Comparison of ENCODE assay signal across 23 cellular contexts in genomic region chr1:54931275-54931805, GRCh38. TPM values are rescaled to one million over a fixed set of nuclear protein-coding genes. Genes with fewer than 3 reads are reported as not detected.
DNase-seq lines count a peak whose midpoint lies in the region; TF ChIP-seq lines count a peak whose summit lies in the region.
"Had no signal": no experiment of that assay in that cellular context is flagged by ENCODE, and none has a peak within 500 bp of the region (broad histone marks: within the 10 kb centered on the region; RNA-seq: fewer than 3 reads in every experiment).

No MANE protein-coding gene starts in this region.

- no peak for TF ChIP-seq RAD21 in SK-N-SH (IDR thresholded peaks at IDR 0.05; ENCODE audit: low read length)

- TF ChIP-seq EP300 in SK-N-SH (IDR thresholded peaks at IDR 0.05; ENCODE audit: borderline replicate concordance in 1 of 2, low read depth in 1 of 2, low read length in 1 of 2): no peak

- H3K27me3 ChIP-seq in SK-N-SH (ENCODE audit: insufficient read depth) (no peaks in the 10 kb centered on the region), osteoblast (ENCODE audit: insufficient read depth, low read length) (no peaks in the 10 kb centered on the region), skeletal muscle tissue (ENCODE audit: control insufficient read depth in 3 of 3, insufficient read depth in 3 of 3, low read length in 3 of 3) (no peaks in the 10 kb centered on the region), endodermal cell (ENCODE audit: control insufficient read depth, insufficient read depth, low read length, poor library complexity, severe bottlenecking) (no peaks in the 10 kb centered on the region)
- H3K27me3 ChIP-seq: BE2C; BLaER1 treated with 17β-estradiol and CSF1 and Interleukin-3, amounts not matched to agents 10 nM and 100 nM had no signal

- H2AFZ ChIP-seq in SK-N-SH (ENCODE audit: low read depth) (peak overlapping the region; percentile 32; the same call in 1 of the 2 replicates), osteoblast (ENCODE audit: low read length) (no peak overlapping the region)
- H2AFZ ChIP-seq: GM23338 had no signal

- H3K4me2 ChIP-seq in SK-N-SH (no peak overlapping the region), osteoblast (ENCODE audit: insufficient read depth, low read length) (no peak overlapping the region)
- H3K4me2 ChIP-seq: A549; BLaER1 treated with 17β-estradiol and CSF1 and Interleukin-3, amounts not matched to agents 10 nM and 100 nM; GM23338 had no signal

- H3F3A ChIP-seq in SK-N-SH (replicated peaks; ENCODE audit: insufficient read depth): peaks cover 16% of the 10 kb centered on the region

- peaks cover 7% of the 10 kb centered on the region for H3K36me3 Mint-ChIP-seq in endodermal cell (ENCODE audit: low read depth)
- H3K36me3 Mint-ChIP-seq: CD14-positive monocyte; CD8-positive, alpha-beta memory T cell had no signal

- no peak overlapping the region for H3K27ac Mint-ChIP-seq in endodermal cell
- H3K27ac Mint-ChIP-seq: CD14-positive monocyte; CD4-positive, alpha-beta T cell; CD8-positive, alpha-beta memory T cell; GM23338; H9 had no signal

- H3K4me1 Mint-ChIP-seq in endodermal cell: peaks cover 4% of the 10 kb centered on the region
- H3K4me1 Mint-ChIP-seq: CD14-positive monocyte; CD8-positive, alpha-beta memory T cell; GM23338; H9 had no signal

- peaks cover 33% of the 10 kb centered on the region for H3K9me3 Mint-ChIP-seq in endodermal cell

- H3K4me1 ChIP-seq in SK-N-SH (ENCODE audit: control insufficient read depth in 1 of 2, insufficient read depth in 2 of 2, low read depth in 1 of 2, low read length in 1 of 2) (peaks cover 0 to 32% of the 10 kb centered on the region in 2 experiments; a peak in 3 of 4 replicates), osteoblast (ENCODE audit: insufficient read depth, low read length) (peaks cover 22% of the 10 kb centered on the region), skeletal muscle tissue (ENCODE audit: control insufficient read depth in 3 of 3, insufficient read depth in 3 of 3, low read length in 3 of 3) (peaks cover 28 to 41% (median 37%) of the 10 kb centered on the region in 3 donors), endodermal cell (ENCODE audit: control insufficient read depth, insufficient read depth, low read length) (no peaks in the 10 kb centered on the region)
- H3K4me1 ChIP-seq: BE2C had no signal

- H3K4me3 Mint-ChIP-seq in endodermal cell: no peak overlapping the region
- H3K4me3 Mint-ChIP-seq: CD14-positive monocyte; CD4-positive, alpha-beta T cell; CD8-positive, alpha-beta memory T cell; GM23338; H9 had no signal

- H3K27ac ChIP-seq in SK-N-SH (ENCODE audit: low read depth in 2 of 2, low read length in 1 of 2) (peak overlapping the region in 1 of 2 experiments; percentile 43; a peak in 1 of 4 replicates), osteoblast (ENCODE audit: low read depth, low read length) (no peak overlapping the region), skeletal muscle tissue (ENCODE audit: low read depth, low read length) (peak overlapping the region; percentile 11), endodermal cell (ENCODE audit: low read depth, low read length) (no peak overlapping the region)
- H3K27ac ChIP-seq: A549; BLaER1 treated with 17β-estradiol and CSF1 and Interleukin-3, amounts not matched to agents 10 nM and 100 nM had no signal

- H3K36me3 ChIP-seq in SK-N-SH (replicated peaks in 1 of 2; ENCODE audit: control insufficient read depth in 1 of 2, insufficient read depth in 2 of 2, low read length in 1 of 2) (no peaks in the 10 kb centered on the region), osteoblast (ENCODE audit: insufficient read depth, low read length) (no peaks in the 10 kb centered on the region), skeletal muscle tissue (ENCODE audit: control insufficient read depth in 3 of 3, insufficient read depth in 3 of 3, low read length in 3 of 3) (no peaks in the 10 kb centered on the region), endodermal cell (ENCODE audit: control insufficient read depth, insufficient read depth, low read length) (no peaks in the 10 kb centered on the region)
- H3K36me3 ChIP-seq: BE2C; BLaER1 treated with 17β-estradiol and CSF1 and Interleukin-3, amounts not matched to agents 10 nM and 100 nM had no signal

- DNase-seq in SK-N-SH (no peak), fibroblast of peridontal ligament (ENCODE audit: extremely low read depth) (peak; percentile 61), osteoblast (ENCODE audit: insufficient read length, low spot score, missing footprints) (peak; percentile 42), iPS-NIHi11 (ENCODE audit: low spot score) (no peak), medulla oblongata (ENCODE audit: extremely low spot score) (no peak), endodermal cell (no peak)
- DNase-seq: 8988T; ACHN; AML-193; BE2C; CD4-positive, alpha-beta T cell; CD8-positive, alpha-beta memory T cell; DMS53; DMS79 treated with DMSO at 0.1 percent for 48 hours; GF-D8; H9 had no signal

- H3K79me2 ChIP-seq in SK-N-SH (ENCODE audit: insufficient read depth): no peaks in the 10 kb centered on the region
- H3K79me2 ChIP-seq in osteoblast (ENCODE audit: insufficient read depth, low read length): no peaks in the 10 kb centered on the region

- no peaks in the 10 kb centered on the region for H3K9me2 ChIP-seq in SK-N-SH

- H3K9ac ChIP-seq in SK-N-SH (no peak overlapping the region), skeletal muscle tissue (ENCODE audit: low read depth in 1 of 3, low read length in 3 of 3) (peak overlapping the region in 1 of 3 donors; percentile 28), endodermal cell (ENCODE audit: extremely low read depth, low read length, poor library complexity, severe bottlenecking) (no peak overlapping the region)
- H3K9ac ChIP-seq: BLaER1 treated with 17β-estradiol and CSF1 and Interleukin-3, amounts not matched to agents 10 nM and 100 nM had no signal

- H3K27me3 Mint-ChIP-seq in endodermal cell (ENCODE audit: insufficient read depth): peaks cover 4% of the 10 kb centered on the region

- H4K20me1 ChIP-seq in SK-N-SH (ENCODE audit: insufficient read depth) (no peaks in the 10 kb centered on the region), osteoblast (ENCODE audit: insufficient read depth, low read length) (no peaks in the 10 kb centered on the region)
- H4K20me1 ChIP-seq: BLaER1 treated with 17β-estradiol and CSF1 and Interleukin-3, amounts not matched to agents 10 nM and 100 nM had no signal

- no peaks in the 10 kb centered on the region for H3K9me3 ChIP-seq in SK-N-SH
- no peaks in the 10 kb centered on the region for H3K9me3 ChIP-seq in osteoblast (ENCODE audit: low read depth, low read length)
- H3K9me3 ChIP-seq in skeletal muscle tissue (ENCODE audit: control insufficient read depth in 3 of 3, low read length in 3 of 3): no peaks in the 10 kb centered on the region
- peaks cover 36% of the 10 kb centered on the region for H3K9me3 ChIP-seq in endodermal cell (ENCODE audit: control insufficient read depth, low read length)
- H3K9me3 ChIP-seq: BE2C had no signal

- 11% methylated on average over 1 of the region's 1 CpG for WGBS in SK-N-SH (ENCODE audit: low lambda C conversion rate)
- 97 to 100% methylated on average over 1 of the region's 1 CpG for WGBS in endodermal cell (ENCODE audit: insufficient coverage in 1 of 2, insufficient read length in 1 of 2), 2 experiments

- POLR2A ChIA-PET in SK-N-SH (lab: Yijun Ruan, JAX): no interaction called here

- TF ChIP-seq CTCF in SK-N-SH (IDR thresholded peaks at IDR 0.05): no peak
- TF ChIP-seq CTCF in osteoblast (IDR thresholded peaks at IDR 0.05; ENCODE audit: extremely low read depth, low read depth, low read length): no peak
- no peak for TF ChIP-seq CTCF in endodermal cell (conservative IDR thresholded peaks at IDR 0.05)

- CTCF ChIA-PET in SK-N-SH (lab: Yijun Ruan, JAX): interaction anchor here (2.8 to 4.4 kb wide), 3 partner anchors 15 to 65 kb away, joined by 12 to 36 read pairs (median 13); no protein-coding TSS in a partner anchor

- H3K4me3 ChIP-seq in SK-N-SH (ENCODE audit: low read depth in 2 of 2, low read length in 1 of 2) (no peak overlapping the region), osteoblast (ENCODE audit: insufficient read depth, low read length) (no peak overlapping the region), skeletal muscle tissue (ENCODE audit: low read length in 3 of 3) (no peak overlapping the region), endodermal cell (ENCODE audit: low read length) (no peak overlapping the region)
- H3K4me3 ChIP-seq: A549; BLaER1 treated with 17β-estradiol and CSF1 and Interleukin-3, amounts not matched to agents 10 nM and 100 nM; GM23338 had no signal

TF ChIP-seq in SK-N-SH, 30 proteins besides CTCF, POLR2A, EP300 and RAD21 (continues in another document):
- TF ChIP-seq USF2 (IDR thresholded peaks at IDR 0.05; ENCODE audit: borderline replicate concordance, low read depth, low read length): no peak
- no peak for TF ChIP-seq NFIC (IDR thresholded peaks at IDR 0.05; ENCODE audit: borderline replicate concordance)
- TF ChIP-seq FOSL2 (IDR thresholded peaks at IDR 0.05; ENCODE audit: borderline replicate concordance, low read depth): no peak
- no peak for TF ChIP-seq RCOR1 (IDR thresholded peaks at IDR 0.05; ENCODE audit: low read length)
- TF ChIP-seq CHD2 (IDR thresholded peaks at IDR 0.05; ENCODE audit: low read length, partially characterized antibody): no peak

RNA-seq across cellular contexts. Expression of gene DHCR24, which starts 44.3 kb away (rescaled TPM):
- 4.3 and 7.1 TPM in 2 replicates for polyA plus RNA-seq in SK-N-SH (2012; rRNA removed)
- 3.5 and 5.3 TPM in 2 replicates for polyA plus RNA-seq in SK-N-SH (2012; cell fraction: cytosol; rRNA removed)
- 3.1 and 4.0 TPM in 2 replicates for polyA plus RNA-seq in SK-N-SH (2012; cell fraction: nucleus; rRNA removed)
- total RNA-seq in osteoblast (151 and 168 TPM in 2 replicates), skeletal muscle tissue (9.9 TPM), endodermal cell (100 to 1,000 TPM; 243 to 340 TPM)
- 221 TPM for polyA plus RNA-seq in endodermal cell (2013, experiment 1 of 2)
- 218 TPM for polyA plus RNA-seq in endodermal cell (2013, experiment 2 of 2)

RNA-seq across cellular contexts. Expression of gene TMEM61, which starts 49.1 kb away (rescaled TPM):
- polyA plus RNA-seq in SK-N-SH (2012; rRNA removed): not detected in 2 replicates
- not detected in 2 replicates for polyA plus RNA-seq in SK-N-SH (2012; cell fraction: cytosol; rRNA removed)
- polyA plus RNA-seq in SK-N-SH (2012; cell fraction: nucleus; rRNA removed): not detected in 2 replicates
- total RNA-seq in osteoblast (not detected in 2 replicates), skeletal muscle tissue (not detected), endodermal cell (not detected)
- 0.28 TPM for polyA plus RNA-seq in endodermal cell (2013, experiment 1 of 2)
- 0.33 TPM for polyA plus RNA-seq in endodermal cell (2013, experiment 2 of 2)
- total RNA-seq: CD4-positive, alpha-beta T cell; CD8-positive, alpha-beta memory T cell; Daoy; G401 had no signal
- polyA plus RNA-seq: CD14-positive monocyte; CD8-positive, alpha-beta memory T cell had no signal

Comparison
In these comparisons a context has a peak if more than half of its experiments do, and no peak if none do; other contexts are left out.
1. DNase-seq: peak in fibroblast of peridontal ligament (single experiment) and osteoblast (single experiment); none in SK-N-SH (single experiment), iPS-NIHi11 (single experiment), medulla oblongata (single experiment) and endodermal cell (single experiment).
2. RNA of gene DHCR24, which starts 44.3 kb away (total RNA-seq): 243 to 340 TPM in endodermal cell and 151 to 168 TPM in osteoblast; 9.9 TPM in skeletal muscle tissue (single experiment); every median in the first group is over 10 times any median in the second.